8 cellular contexts compared by ENCODE assay signal in the genomic region with DNA sequence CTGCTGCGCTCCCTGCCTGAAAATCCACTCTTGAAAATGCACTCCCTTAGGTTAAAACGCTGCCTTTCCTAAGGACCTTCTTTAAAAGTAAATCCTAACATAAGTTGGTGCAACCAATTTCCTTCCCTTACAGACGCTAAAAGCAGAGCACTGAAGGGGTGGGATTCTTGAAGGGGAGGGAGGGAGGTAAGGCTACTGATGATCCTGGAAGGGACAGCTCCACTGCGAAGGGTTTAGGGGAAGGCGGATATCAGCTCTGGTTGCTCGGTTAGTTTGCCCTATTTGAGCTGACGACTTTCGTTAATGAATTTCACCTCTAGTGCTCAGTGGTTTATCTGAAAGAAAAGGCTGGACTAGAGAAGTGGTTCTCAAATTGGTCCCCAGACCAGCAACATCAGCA. TPM values are rescaled to one million over a fixed set of nuclear protein-coding genes. Genes with fewer than 3 reads are reported as not detected.
DNase-seq lines count a peak whose midpoint lies in the region; ATAC-seq and TF ChIP-seq lines count a peak whose summit lies in the region.

No MANE protein-coding gene starts in this region.

- H4K20me1 ChIP-seq in Karpas-422 (ENCODE audit: insufficient read depth, low read depth, low read length), result no peaks in the 10 kb centered on the region

- no peaks in the 10 kb centered on the region for H3K27me3 ChIP-seq in Karpas-422 (ENCODE audit: low read length)

- TF ChIP-seq CTCF in AG10803 (conservative IDR thresholded peaks at IDR 0.05; ENCODE audit: low read length) (no peak), nephron (IDR thresholded peaks at IDR 0.05; ENCODE audit: unreplicated experiment in 3 of 3) (no peak)

- no peaks in the 10 kb centered on the region for H3K9me2 ChIP-seq in Karpas-422 (replicated peaks; ENCODE audit: insufficient read depth, low read length)

- no peaks in the 10 kb centered on the region for H3K79me2 ChIP-seq in Karpas-422 (ENCODE audit: low read length)

- H3K4me3 ChIP-seq in AG10803 (ENCODE audit: low read length), result peak overlapping the region; percentile 71
- H3K4me3 ChIP-seq in Karpas-422 (ENCODE audit: low read length), result peak overlapping the region; percentile 71

- H3K9me3 ChIP-seq in Karpas-422 (ENCODE audit: low read length), result no peaks in the 10 kb centered on the region

- peak overlapping the region; percentile 44; the same call in 1 of the 2 replicates for H3K27ac ChIP-seq in Karpas-422 (ENCODE audit: low read length)

- H3K9ac ChIP-seq in Karpas-422 (ENCODE audit: low read length), result peak overlapping the region; percentile 77

- H3K4me2 ChIP-seq in Karpas-422 (ENCODE audit: low read depth, low read length, poor library complexity, severe bottlenecking), result peak overlapping the region; percentile 75

- H3K4me1 ChIP-seq in Karpas-422 (ENCODE audit: low read length), result peaks cover 28% of the 10 kb centered on the region

- no peaks in the 10 kb centered on the region for H3K27me3 Mint-ChIP-seq in effector memory CD8-positive, alpha-beta T cell
- H3K27me3 Mint-ChIP-seq in nephron (ENCODE audit: low read depth), result peaks cover 47% of the 10 kb centered on the region

- H3K4me1 Mint-ChIP-seq in effector memory CD8-positive, alpha-beta T cell (ENCODE audit: low read depth in 2 of 2), result peaks cover 30 to 43% of the 10 kb centered on the region in 2 donors
- H3K4me1 Mint-ChIP-seq in nephron, result peaks cover 10% of the 10 kb centered on the region

- H3K36me3 Mint-ChIP-seq in effector memory CD8-positive, alpha-beta T cell (ENCODE audit: insufficient read depth), result peaks cover 3% of the 10 kb centered on the region
- no peaks in the 10 kb centered on the region for H3K36me3 Mint-ChIP-seq in nephron (ENCODE audit: low read depth)

- no peaks in the 10 kb centered on the region for H3K9me3 Mint-ChIP-seq in effector memory CD8-positive, alpha-beta T cell
- peaks cover 3% of the 10 kb centered on the region for H3K9me3 Mint-ChIP-seq in nephron

- ATAC-seq in effector memory CD8-positive, alpha-beta T cell (replicated peaks), result no peak
- no peak for ATAC-seq in GM18517 (IDR thresholded peaks at IDR 0.05; ENCODE audit: unreplicated experiment)

- H3K27ac Mint-ChIP-seq in effector memory CD8-positive, alpha-beta T cell, result no peak overlapping the region
- H3K27ac Mint-ChIP-seq in nephron, result peak overlapping the region in 1 of 3 experiments; percentile 52

- H3K36me3 ChIP-seq in Karpas-422 (ENCODE audit: insufficient read depth, low read length), result no peaks in the 10 kb centered on the region

- peak overlapping the region; percentile 73; the same call in 1 of the 2 replicates for H2AFZ ChIP-seq in Karpas-422 (ENCODE audit: low read length)

- no peak for DNase-seq in AG10803 (ENCODE audit: low read depth)
- no peak for DNase-seq in Karpas-422
- DNase-seq in effector memory CD8-positive, alpha-beta T cell, result no peak
- no peak for DNase-seq in hippocampal formation (lab: John Stamatoyannopoulos, UW)
- no peak for DNase-seq in hepatic stellate cell (ENCODE audit: low spot score)
- no peak for DNase-seq in germinal center (ENCODE audit: low spot score)

- peak overlapping the region; percentile 41 to 59 for H3K4me3 Mint-ChIP-seq in effector memory CD8-positive, alpha-beta T cell
- H3K4me3 Mint-ChIP-seq in nephron, result peak overlapping the region; percentile 77 to 86 (median 84)

RNA-seq across cellular contexts. Expression of a gene that starts 49.7 kb away (rescaled TPM):
- 1.6 and 2.5 TPM in 2 replicates for total RNA-seq in Karpas-422 (2014; rRNA removed; shearing (Covaris generic); ENCODE audit: low replicate concordance)

RNA-seq across cellular contexts. Expression of a gene that starts 51.7 kb away (rescaled TPM):
- total RNA-seq in Karpas-422 (2014; rRNA removed; shearing (Covaris generic); ENCODE audit: low replicate concordance), result 1.1 TPM in 1 of 2 replicates, not detected in the other
